Comparison of ENCODE assay signal across 9 cellular contexts in the genomic region with DNA sequence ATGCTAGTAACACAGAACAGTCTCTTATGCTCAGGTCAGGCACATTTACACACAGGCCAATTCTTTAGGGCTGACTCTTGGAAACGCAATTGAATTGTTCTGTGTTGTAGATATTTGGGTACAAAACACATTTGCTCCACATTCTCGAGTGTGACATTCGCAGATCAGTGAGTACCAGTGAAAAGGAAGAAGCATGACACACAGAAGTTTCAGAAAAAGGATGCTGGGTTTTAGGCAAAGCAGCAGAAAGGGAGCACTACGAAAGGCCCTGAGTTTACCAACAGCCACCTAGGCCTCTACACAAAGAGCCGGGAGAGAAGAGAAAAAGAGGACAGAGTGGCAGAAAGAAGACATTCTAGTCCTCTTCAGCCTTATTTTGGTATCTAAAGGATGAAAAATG.
A peak's percentile ranks its signal among the peaks of the same experiment; 100 is the strongest.
DNase-seq lines count a peak whose midpoint lies in the region; ATAC-seq lines count a peak whose summit lies in the region.
"Had no signal": no experiment of that assay in that cellular context is flagged by ENCODE, and none has a peak within 500 bp of the region (broad histone marks: within the 10 kb centered on the region; RNA-seq: fewer than 3 reads in every experiment).

No MANE protein-coding gene starts in this region.

- no peaks in the 10 kb centered on the region for H3K27me3 Mint-ChIP-seq in activated CD8-positive, alpha-beta memory T cell treated with anti-CD3 and anti-CD28 coated beads, Interleukin-2, amount 10 ng/mL, durations not matched to agents 7 days and 5 days
- H3K27me3 Mint-ChIP-seq in activated T-helper 17 cell treated with anti-CD3 and anti-CD28 coated beads, Interleukin-2, amount 50 U/mL, for 72 hours: no peaks in the 10 kb centered on the region
- no peaks in the 10 kb centered on the region for H3K27me3 Mint-ChIP-seq in stimulated activated naive CD8-positive, alpha-beta T cell treated with anti-CD3 and anti-CD28 coated beads, Interleukin-15, amount 100 ng/mL, for 72 hours

- no peak overlapping the region for H3K4me3 Mint-ChIP-seq in activated CD8-positive, alpha-beta memory T cell treated with anti-CD3 and anti-CD28 coated beads, Interleukin-2, amount 10 ng/mL, durations not matched to agents 7 days and 5 days
- peak overlapping the region; percentile 84 for H3K4me3 Mint-ChIP-seq in activated T-helper 17 cell treated with anti-CD3 and anti-CD28 coated beads, Interleukin-2, amount 50 U/mL, for 72 hours
- peak overlapping the region; percentile 57 to 69 for H3K4me3 Mint-ChIP-seq in stimulated activated naive CD8-positive, alpha-beta T cell treated with anti-CD3 and anti-CD28 coated beads, Interleukin-15, amount 100 ng/mL, for 72 hours

- H3K27ac Mint-ChIP-seq in activated CD8-positive, alpha-beta memory T cell treated with anti-CD3 and anti-CD28 coated beads, Interleukin-2, amount 10 ng/mL, durations not matched to agents 7 days and 5 days: peak overlapping the region; percentile 63
- peak overlapping the region; percentile 96 for H3K27ac Mint-ChIP-seq in activated T-helper 17 cell treated with anti-CD3 and anti-CD28 coated beads, Interleukin-2, amount 50 U/mL, for 72 hours
- peak overlapping the region; percentile 85 to 90 for H3K27ac Mint-ChIP-seq in stimulated activated naive CD8-positive, alpha-beta T cell treated with anti-CD3 and anti-CD28 coated beads, Interleukin-15, amount 100 ng/mL, for 72 hours

- CTCF ChIA-PET in activated CD8-positive, alpha-beta memory T cell treated with anti-CD3 and anti-CD28 coated beads, Interleukin-2, amount 10 ng/mL, durations not matched to agents 7 days and 5 days (lab: Charles Lee): no interaction called here

- no peak for ATAC-seq in activated CD8-positive, alpha-beta memory T cell treated with anti-CD3 and anti-CD28 coated beads, Interleukin-2, amount 10 ng/mL, durations not matched to agents 7 days and 5 days
- peak; percentile 32 for ATAC-seq in HG02884 (IDR thresholded peaks at IDR 0.05; ENCODE audit: unreplicated experiment)
- peak; percentile 38 for ATAC-seq in activated T-helper 17 cell treated with anti-CD3 and anti-CD28 coated beads, Interleukin-2, amount 50 U/mL, for 72 hours (replicated peaks)
- ATAC-seq in stimulated activated naive CD8-positive, alpha-beta T cell treated with anti-CD3 and anti-CD28 coated beads, Interleukin-15, amount 100 ng/mL, for 72 hours: no peak
- ATAC-seq in GM18520 (IDR thresholded peaks at IDR 0.05; ENCODE audit: unreplicated experiment): no peak

- peaks cover 23% of the 10 kb centered on the region for H3K36me3 Mint-ChIP-seq in activated CD8-positive, alpha-beta memory T cell treated with anti-CD3 and anti-CD28 coated beads, Interleukin-2, amount 10 ng/mL, durations not matched to agents 7 days and 5 days
- H3K36me3 Mint-ChIP-seq in activated T-helper 17 cell treated with anti-CD3 and anti-CD28 coated beads, Interleukin-2, amount 50 U/mL, for 72 hours (ENCODE audit: low read depth): peaks cover 6% of the 10 kb centered on the region

- DNase-seq in activated CD8-positive, alpha-beta memory T cell treated with anti-CD3 and anti-CD28 coated beads, Interleukin-2, amount 10 ng/mL, durations not matched to agents 7 days and 5 days: no peak
- no peak for DNase-seq in activated CD8-positive, alpha-beta memory T cell treated with anti-CD3 and anti-CD28 coated beads, Interleukin-2, amount 50 U/mL, for 4 hours
- peak in 1 of 2 donors; percentile 30 for DNase-seq in stimulated activated naive CD8-positive, alpha-beta T cell treated with anti-CD3 and anti-CD28 coated beads, Interleukin-15, amount 100 ng/mL, for 72 hours
- DNase-seq in superior temporal gyrus (ENCODE audit: extremely low spot score) (no peak), NCI-H187 (lab: John Stamatoyannopoulos, UW) (no peak)
- DNase-seq: NCI-H69 had no signal

- H3K9me3 Mint-ChIP-seq in activated CD8-positive, alpha-beta memory T cell treated with anti-CD3 and anti-CD28 coated beads, Interleukin-2, amount 10 ng/mL, durations not matched to agents 7 days and 5 days (ENCODE audit: low read depth): peaks cover 4% of the 10 kb centered on the region
- peaks cover 3% of the 10 kb centered on the region for H3K9me3 Mint-ChIP-seq in activated T-helper 17 cell treated with anti-CD3 and anti-CD28 coated beads, Interleukin-2, amount 50 U/mL, for 72 hours
- H3K9me3 Mint-ChIP-seq in stimulated activated naive CD8-positive, alpha-beta T cell treated with anti-CD3 and anti-CD28 coated beads, Interleukin-15, amount 100 ng/mL, for 72 hours: peaks cover 6 to 9% of the 10 kb centered on the region in 2 donors

- peaks cover 66% of the 10 kb centered on the region for H3K4me1 Mint-ChIP-seq in activated CD8-positive, alpha-beta memory T cell treated with anti-CD3 and anti-CD28 coated beads, Interleukin-2, amount 10 ng/mL, durations not matched to agents 7 days and 5 days
- H3K4me1 Mint-ChIP-seq in activated T-helper 17 cell treated with anti-CD3 and anti-CD28 coated beads, Interleukin-2, amount 50 U/mL, for 72 hours: peaks cover 89% of the 10 kb centered on the region
- H3K4me1 Mint-ChIP-seq in stimulated activated naive CD8-positive, alpha-beta T cell treated with anti-CD3 and anti-CD28 coated beads, Interleukin-15, amount 100 ng/mL, for 72 hours: peaks cover 100% of the 10 kb centered on the region

Comparison
In these comparisons a context has a peak if more than half of its experiments do, and no peak if none do; other contexts are left out.
1. ATAC-seq: peak in HG02884 (single experiment) and activated T-helper 17 cell treated with anti-CD3 and anti-CD28 coated beads, Interleukin-2, amount 50 U/mL, for 72 hours (single experiment); none in activated CD8-positive, alpha-beta memory T cell treated with anti-CD3 and anti-CD28 coated beads, Interleukin-2, amount 10 ng/mL, durations not matched to agents 7 days and 5 days (single experiment), stimulated activated naive CD8-positive, alpha-beta T cell treated with anti-CD3 and anti-CD28 coated beads, Interleukin-15, amount 100 ng/mL, for 72 hours (single experiment) and GM18520 (single experiment).
2. Peak in every context shown above with its lines, with median percentiles within 50 percentile points of each other: H3K27ac Mint-ChIP-seq.